Comparison of ENCODE assay signal across 8 cellular contexts in genomic region chr7:4745971-4746919, GRCh38.
DNase-seq lines count a peak whose midpoint lies in the region; ATAC-seq lines count a peak whose summit lies in the region.

No MANE protein-coding gene starts in this region.

- H3K4me1 ChIP-seq in iPS-20b (ENCODE audit: insufficient read depth, low read length) = peaks cover 16% of the 10 kb centered on the region

- H3K27me3 ChIP-seq in iPS-20b (ENCODE audit: insufficient read depth, low read length) = peaks cover 47% of the 10 kb centered on the region

- no peak overlapping the region; the same call in 1 of the 2 replicates for H3K4me3 ChIP-seq in iPS-20b (ENCODE audit: low read length)

- peak; percentile 41 to 51 for ATAC-seq in stimulated activated naive B cell treated with anti-CD40 and anti-IgM and Interleukin-4, amounts not matched to agents 10 μg/mL and 1 μg/mL and 100 μg/mL, for 72 hours (replicated peaks)

- H3K9ac ChIP-seq in iPS-20b (ENCODE audit: low read depth, low read length) = peak overlapping the region; percentile 73; the same call in 1 of the 2 replicates

- H3K27me3 Mint-ChIP-seq in activated naive CD8-positive, alpha-beta T cell = no peaks in the 10 kb centered on the region
- H3K27me3 Mint-ChIP-seq in stimulated activated naive B cell treated with anti-CD40 and anti-IgM and Interleukin-4, amounts not matched to agents 10 μg/mL and 1 μg/mL and 100 μg/mL, for 72 hours = no peaks in the 10 kb centered on the region

- H3K36me3 Mint-ChIP-seq in activated naive CD8-positive, alpha-beta T cell = peaks cover 7% of the 10 kb centered on the region
- peaks cover 54 to 63% of the 10 kb centered on the region in 2 donors for H3K36me3 Mint-ChIP-seq in stimulated activated naive B cell treated with anti-CD40 and anti-IgM and Interleukin-4, amounts not matched to agents 10 μg/mL and 1 μg/mL and 100 μg/mL, for 72 hours

- no peak overlapping the region for H3K27ac ChIP-seq in iPS-20b (ENCODE audit: low read length)

- H3K4me3 Mint-ChIP-seq in activated naive CD8-positive, alpha-beta T cell = peak overlapping the region; percentile 82
- peak overlapping the region; percentile 72 to 86 for H3K4me3 Mint-ChIP-seq in stimulated activated naive B cell treated with anti-CD40 and anti-IgM and Interleukin-4, amounts not matched to agents 10 μg/mL and 1 μg/mL and 100 μg/mL, for 72 hours

- peaks cover 11% of the 10 kb centered on the region for H3K36me3 ChIP-seq in iPS-20b (ENCODE audit: insufficient read depth, low read depth, low read length)

- peaks cover 56% of the 10 kb centered on the region for H3K4me1 Mint-ChIP-seq in activated naive CD8-positive, alpha-beta T cell (ENCODE audit: low read depth)
- H3K4me1 Mint-ChIP-seq in stimulated activated naive B cell treated with anti-CD40 and anti-IgM and Interleukin-4, amounts not matched to agents 10 μg/mL and 1 μg/mL and 100 μg/mL, for 72 hours = peaks cover 43 to 74% of the 10 kb centered on the region in 2 donors

- H3K9me3 ChIP-seq in iPS-20b (ENCODE audit: insufficient read depth, low read depth, low read length) = no peaks in the 10 kb centered on the region

- H3K27ac Mint-ChIP-seq in activated naive CD8-positive, alpha-beta T cell = peak overlapping the region; percentile 92
- peak overlapping the region; percentile 97 for H3K27ac Mint-ChIP-seq in stimulated activated naive B cell treated with anti-CD40 and anti-IgM and Interleukin-4, amounts not matched to agents 10 μg/mL and 1 μg/mL and 100 μg/mL, for 72 hours

- H3K9me3 Mint-ChIP-seq in activated naive CD8-positive, alpha-beta T cell (ENCODE audit: low read depth) = no peaks in the 10 kb centered on the region
- H3K9me3 Mint-ChIP-seq in stimulated activated naive B cell treated with anti-CD40 and anti-IgM and Interleukin-4, amounts not matched to agents 10 μg/mL and 1 μg/mL and 100 μg/mL, for 72 hours = no peaks in the 10 kb centered on the region

- DNase-seq in EH (ENCODE audit: low read depth) = peak; percentile 79
- peak; percentile 44 for DNase-seq in LoVo (ENCODE audit: low spot score)
- DNase-seq in stimulated activated naive B cell treated with anti-CD40 and anti-IgM and Interleukin-4, amounts not matched to agents 10 μg/mL and 1 μg/mL and 100 μg/mL, for 72 hours = no peak
- no peak for DNase-seq in NCI-H1105 treated with DMSO at 0.1 percent for 48 hours (lab: John Stamatoyannopoulos, UW)
- DNase-seq in NCI-H526 treated with DMSO at 0.1 percent for 48 hours (lab: John Stamatoyannopoulos, UW) = no peak
- no peak for DNase-seq in NCI-H128 (lab: John Stamatoyannopoulos, UW; ENCODE audit: unreplicated experiment)

Comparison
In these comparisons a context has a peak if more than half of its experiments do, and no peak if none do; other contexts are left out.
1. DNase-seq: peak in EH (single experiment) and LoVo (single experiment); none in stimulated activated naive B cell treated with anti-CD40 and anti-IgM and Interleukin-4, amounts not matched to agents 10 μg/mL and 1 μg/mL and 100 μg/mL, for 72 hours (single experiment), NCI-H1105 treated with DMSO at 0.1 percent for 48 hours (single experiment), NCI-H526 treated with DMSO at 0.1 percent for 48 hours (single experiment) and NCI-H128 (single experiment).